1 cellular context compared by ENCODE assay signal in the genomic region with DNA sequence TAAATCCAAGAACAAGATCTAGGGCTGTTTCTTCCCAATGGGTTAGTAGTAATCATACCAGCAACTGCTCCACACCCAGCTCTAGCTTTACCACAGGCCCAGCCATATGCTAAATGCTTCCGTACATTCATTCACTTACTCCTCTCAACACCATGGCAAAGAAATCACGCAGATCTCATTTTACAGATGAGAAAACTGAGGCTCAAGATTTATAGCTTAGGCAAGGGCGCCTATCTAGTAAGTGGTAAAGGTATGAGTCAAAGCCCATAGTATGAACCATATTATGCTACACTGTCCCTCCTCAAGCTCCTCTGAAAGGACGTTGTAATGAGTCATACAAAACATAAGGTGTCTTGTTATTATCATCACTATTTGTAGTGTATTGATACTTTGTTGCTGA.
TF ChIP-seq lines count a peak whose summit lies in the region.

No MANE protein-coding gene starts in this region.

TF ChIP-seq in SK-N-SH, 30 proteins besides CTCF, POLR2A, EP300 and RAD21 (continued from another document):
- TF ChIP-seq, protein P1, sequence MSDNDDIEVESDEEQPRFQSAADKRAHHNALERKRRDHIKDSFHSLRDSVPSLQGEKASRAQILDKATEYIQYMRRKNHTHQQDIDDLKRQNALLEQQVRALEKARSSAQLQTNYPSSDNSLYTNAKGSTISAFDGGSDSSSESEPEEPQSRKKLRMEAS (IDR thresholded peaks at IDR 0.05; ENCODE audit: low read depth), result no peak
- no peak for TF ChIP-seq GATA2 (CRISPR knock-in tag; IDR thresholded peaks at IDR 0.05)
- no peak for TF ChIP-seq FOXM1 (IDR thresholded peaks at IDR 0.05; ENCODE audit: low read depth)
- no peak for TF ChIP-seq YY1 (IDR thresholded peaks at IDR 0.05; ENCODE audit: low read depth)
- no peak for TF ChIP-seq TAF1 (IDR thresholded peaks at IDR 0.05; ENCODE audit: borderline replicate concordance, low read depth, low read length)
- no peak for TF ChIP-seq RFX5 (IDR thresholded peaks at IDR 0.05; ENCODE audit: low read length)
- TF ChIP-seq SIN3A (IDR thresholded peaks at IDR 0.05; ENCODE audit: borderline replicate concordance, low read depth, low read length), result no peak
- TF ChIP-seq GABPA (IDR thresholded peaks at IDR 0.05; ENCODE audit: low read depth), result no peak
